Comparison of ENCODE assay signal across 1 cellular context in the genomic region with DNA sequence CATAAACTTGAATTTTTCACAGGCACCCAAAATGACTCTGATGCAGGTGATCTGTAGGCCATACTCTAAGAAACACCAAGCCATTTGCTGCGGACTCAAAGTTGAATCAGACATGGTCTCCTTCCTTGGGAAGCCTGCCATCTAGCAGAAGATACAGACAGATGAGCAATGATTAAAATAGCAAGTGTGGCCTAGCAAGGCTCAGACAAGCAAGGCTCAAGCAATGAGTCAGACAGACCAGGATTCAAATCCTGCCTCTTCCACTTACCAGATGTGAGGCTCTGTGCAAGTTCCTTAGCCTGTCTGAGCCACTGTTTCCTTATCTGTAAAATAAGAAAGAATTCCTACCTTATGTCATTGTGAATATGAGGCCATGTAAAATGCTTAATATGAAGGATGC.
A peak's percentile ranks its signal among the peaks of the same experiment; 100 is the strongest.
TF ChIP-seq lines count a peak whose summit lies in the region.

No MANE protein-coding gene starts in this region.

TF ChIP-seq in SK-N-SH, 30 proteins besides CTCF, POLR2A, EP300 and RAD21:
- TF ChIP-seq IRF3 (IDR thresholded peaks at IDR 0.05; ENCODE audit: low read depth, low read length): no peak
- TF ChIP-seq TCF12 (IDR thresholded peaks at IDR 0.05): peak; percentile 63
- TF ChIP-seq JUND (IDR thresholded peaks at IDR 0.05): peak; percentile 32; the same call in 1 of the 2 replicates
- TF ChIP-seq MEF2A (IDR thresholded peaks at IDR 0.05; ENCODE audit: borderline replicate concordance, low read depth): no peak
- TF ChIP-seq FOXM1 (IDR thresholded peaks at IDR 0.05; ENCODE audit: low read depth): no peak
- no peak for TF ChIP-seq PBX3 (IDR thresholded peaks at IDR 0.05)
- TF ChIP-seq FOSL2 (IDR thresholded peaks at IDR 0.05; ENCODE audit: borderline replicate concordance, low read depth): peak; percentile 60; the same call in 1 of the 2 replicates
- no peak for TF ChIP-seq REST (IDR thresholded peaks at IDR 0.05; ENCODE audit: low read depth, low read length)
- TF ChIP-seq ZBTB33 (IDR thresholded peaks at IDR 0.05; ENCODE audit: borderline replicate concordance, low read depth): no peak
